15 cellular contexts compared by ENCODE assay signal in the genomic region with DNA sequence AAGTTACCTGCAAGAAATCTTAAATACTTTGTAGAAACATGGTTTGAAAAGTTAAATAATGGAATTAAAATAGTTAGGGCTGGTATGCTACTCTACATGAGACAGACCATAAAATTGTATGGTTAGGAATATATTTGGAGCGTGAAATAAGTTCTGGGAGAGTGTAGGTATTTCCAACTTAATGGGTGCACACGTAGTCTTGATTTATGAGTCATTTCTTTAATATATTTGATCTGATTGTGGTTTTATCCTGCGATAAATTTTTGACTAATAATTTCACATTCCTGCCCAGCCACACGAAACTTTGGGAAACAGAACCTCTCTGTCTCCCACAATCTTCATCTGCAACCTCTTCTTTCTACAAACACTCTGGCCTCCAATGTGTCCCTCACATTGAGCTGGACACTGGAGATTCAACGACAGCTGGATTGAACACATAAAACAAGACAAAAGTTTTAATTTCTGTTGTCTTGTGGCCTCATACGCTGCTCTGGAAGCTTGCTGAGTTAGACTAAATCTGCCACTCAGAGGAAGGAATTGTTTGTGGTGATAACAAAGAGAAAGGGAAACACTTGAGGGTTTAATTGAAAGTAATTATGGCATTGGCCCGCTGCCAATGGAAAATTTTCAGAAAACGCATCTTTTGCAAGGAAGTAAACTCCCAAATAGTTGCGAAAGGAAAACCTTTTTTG.
DNase-seq lines count a peak whose midpoint lies in the region; ATAC-seq and TF ChIP-seq lines count a peak whose summit lies in the region.
"Had no signal": no experiment of that assay in that cellular context is flagged by ENCODE, and none has a peak within 500 bp of the region (broad histone marks: within the 10 kb centered on the region; RNA-seq: fewer than 3 reads in every experiment).

No MANE protein-coding gene starts in this region.

- no peak overlapping the region for H3K27ac ChIP-seq in osteoblast (ENCODE audit: low read depth, low read length)
- H3K27ac ChIP-seq: A549 had no signal

- no peak for TF ChIP-seq CTCF in osteoblast (IDR thresholded peaks at IDR 0.05; ENCODE audit: extremely low read depth, low read depth, low read length)

- H3K27me3 ChIP-seq in osteoblast (ENCODE audit: insufficient read depth, low read length): no peaks in the 10 kb centered on the region

- no peak overlapping the region for H3K4me3 ChIP-seq in osteoblast (ENCODE audit: insufficient read depth, low read length)
- H3K4me3 ChIP-seq: A549 had no signal

- DNase-seq in NCI-H1436 (lab: John Stamatoyannopoulos, UW): peak; percentile 24
- DNase-seq in NCI-H1436 treated with DMSO at 0.1 percent for 48 hours (lab: John Stamatoyannopoulos, UW): no peak
- DNase-seq in NCI-H146 treated with DMSO at 0.1 percent for 48 hours (lab: John Stamatoyannopoulos, UW; ENCODE audit: unreplicated experiment): peak; percentile 34
- DNase-seq in dermis microvascular lymphatic vessel endothelial cell (ENCODE audit: low read depth in 2 of 2): peak; percentile 44 to 74
- no peak for DNase-seq in osteoblast (ENCODE audit: insufficient read length, low spot score, missing footprints)
- DNase-seq in AG08396 (ENCODE audit: low spot score): no peak
- DNase-seq: activated T-cell treated with anti-CD3 and anti-CD28 coated beads, Interleukin-2, amount 50 U/mL, for 24 hours; NCI-H345; occipital lobe; SIG-M5; stimulated activated CD4-positive, alpha-beta T cell treated with anti-CD3 and anti-CD28 coated beads, Interleukin-4, amount 100 ng/mL, for 1 hour had no signal

- H3K4me1 ChIP-seq in osteoblast (ENCODE audit: insufficient read depth, low read length): no peaks in the 10 kb centered on the region
- H3K4me1 ChIP-seq: A549 had no signal

- ATAC-seq in GM18519 (IDR thresholded peaks at IDR 0.05; ENCODE audit: low FRiP score, unreplicated experiment) (no peak), HG02884 (IDR thresholded peaks at IDR 0.05; ENCODE audit: unreplicated experiment) (no peak)
- ATAC-seq: A549; activated CD4-positive, CD25-positive, alpha-beta regulatory T cell treated with anti-CD3 and anti-CD28 coated beads, Interleukin-2, amount 50 U/mL, for 24 hours had no signal

- no peaks in the 10 kb centered on the region for H3K9me3 ChIP-seq in osteoblast (ENCODE audit: low read depth, low read length)
- H3K9me3 ChIP-seq: A549 had no signal

- H3K79me2 ChIP-seq in osteoblast (ENCODE audit: insufficient read depth, low read length): no peaks in the 10 kb centered on the region

- H4K20me1 ChIP-seq in osteoblast (ENCODE audit: insufficient read depth, low read length): no peaks in the 10 kb centered on the region

- H2AFZ ChIP-seq in osteoblast (ENCODE audit: low read length): peak overlapping the region; percentile 78

- H3K36me3 ChIP-seq in osteoblast (ENCODE audit: insufficient read depth, low read length): no peaks in the 10 kb centered on the region

- no peak overlapping the region for H3K4me2 ChIP-seq in osteoblast (ENCODE audit: insufficient read depth, low read length)
- H3K4me2 ChIP-seq: A549 had no signal

Comparison
In these comparisons a context has a peak if more than half of its experiments do, and no peak if none do; other contexts are left out.
1. DNase-seq: peak in NCI-H1436 (single experiment), NCI-H146 treated with DMSO at 0.1 percent for 48 hours (single experiment) and dermis microvascular lymphatic vessel endothelial cell (2 of 2); none in NCI-H1436 treated with DMSO at 0.1 percent for 48 hours (single experiment), osteoblast (single experiment) and AG08396 (single experiment).